ENCODE assay signal across 19 cellular contexts in genomic region chr2:64463784-64464183, GRCh38. TPM values are rescaled to one million over a fixed set of nuclear protein-coding genes. Genes with fewer than 3 reads are reported as not detected.
A peak's percentile ranks its signal among the peaks of the same experiment; 100 is the strongest.
DNase-seq lines count a peak whose midpoint lies in the region; TF ChIP-seq lines count a peak whose summit lies in the region.
"Had no signal": no experiment of that assay in that cellular context is flagged by ENCODE, and none has a peak within 500 bp of the region (broad histone marks: within the 10 kb centered on the region; RNA-seq: fewer than 3 reads in every experiment).

No MANE protein-coding gene starts in this region.

- H3K36me3 ChIP-seq in Peyer's patch: peaks cover 0 to 5% (median 0%) of the 10 kb centered on the region in 3 donors

- H3K27ac ChIP-seq in angular gyrus (ENCODE audit: low read depth, low read length): peak overlapping the region; percentile 31
- peak overlapping the region; percentile 51 for H3K27ac ChIP-seq in substantia nigra (ENCODE audit: low read depth, low read length, poor library complexity, severe bottlenecking)
- no peak overlapping the region for H3K27ac ChIP-seq in Peyer's patch
- H3K27ac ChIP-seq: left ventricle myocardium inferior, tibial nerve had no signal

- peaks cover 0 to 8% (median 0%) of the 10 kb centered on the region in 4 donors for H3K4me1 ChIP-seq in Peyer's patch
- H3K4me1 ChIP-seq: left ventricle myocardium inferior had no signal

- DNase-seq in NCI-H1417 (lab: John Stamatoyannopoulos, UW) (peak in 2 of 3 experiments; percentile 16 to 40), NCI-H1417 treated with DMSO at 0.1 percent for 48 hours (lab: John Stamatoyannopoulos, UW) (no peak), fibroblast of villous mesenchyme (ENCODE audit: low read depth) (peak; percentile 47), substantia nigra (lab: John Stamatoyannopoulos, UW) (peak in 6 of 49 donors; percentile 11 to 44 (median 28)), Peyer's patch (no peak), NOMO-1 treated with DMSO at 0.1 percent for 48 hours (lab: John Stamatoyannopoulos, UW; ENCODE audit: unreplicated experiment) (no peak), DMS153 (lab: John Stamatoyannopoulos, UW) (no peak)
- DNase-seq: 8988T; activated CD4-positive, CD25-positive, alpha-beta regulatory T cell treated with anti-CD3 and anti-CD28 coated beads, Interleukin-2, amount 50 U/mL, for 72 hours; activated T-cell treated with anti-CD3 and anti-CD28 coated beads, Interleukin-2, amount 50 U/mL, for 24 hours; amniotic stem cell; effector CD4-positive, alpha-beta T cell; KBM-7; left ventricle myocardium inferior; NCI-H1930; stimulated activated CD4-positive, alpha-beta T cell treated with anti-CD3 and anti-CD28 coated beads, Interleukin-12 subunit alpha, Interleukin-12 subunit beta, amount 100 ng/mL, for 4 hours; T-cell had no signal

- no peaks in the 10 kb centered on the region for H3K9me3 ChIP-seq in Peyer's patch
- H3K9me3 ChIP-seq: left ventricle myocardium inferior, tibial nerve had no signal

- TF ChIP-seq CTCF in fibroblast of villous mesenchyme (IDR thresholded peaks at IDR 0.05; ENCODE audit: insufficient read depth, low read depth, low read length) (no peak), Peyer's patch (IDR thresholded peaks at IDR 0.05) (no peak)

- H3K27me3 ChIP-seq in Peyer's patch: no peaks in the 10 kb centered on the region
- H3K27me3 ChIP-seq: tibial nerve had no signal

- H3K4me3 ChIP-seq in fibroblast of villous mesenchyme (ENCODE audit: low read depth, low read length) (no peak overlapping the region), Peyer's patch (no peak overlapping the region)
- H3K4me3 ChIP-seq: left ventricle myocardium inferior, tibial nerve had no signal

- no peak for TF ChIP-seq POLR2A in Peyer's patch (IDR thresholded peaks at IDR 0.05)

RNA-seq across cellular contexts. Expression of gene LGALSL, which starts 9.8 kb away (rescaled TPM):
- total RNA-seq in fibroblast of villous mesenchyme (3.2 and 6.5 TPM in 2 replicates), Peyer's patch (10 to 100 TPM; 17.8 to 56.1 (median 31.5) TPM)

Comparison
In these comparisons a context has a peak if more than half of its experiments do, and no peak if none do; other contexts are left out.
1. DNase-seq: peak in NCI-H1417 (2 of 3) and fibroblast of villous mesenchyme (single experiment); none in NCI-H1417 treated with DMSO at 0.1 percent for 48 hours (single experiment), Peyer's patch (0 of 3), NOMO-1 treated with DMSO at 0.1 percent for 48 hours (single experiment) and DMS153 (single experiment).
2. H3K27ac ChIP-seq: peak in angular gyrus (single experiment) and substantia nigra (single experiment); none in Peyer's patch (0 of 4).